ENCODE assay signal across 1 cellular context in genomic region chr2:10448646-10449480, GRCh38.
TF ChIP-seq lines count a peak whose summit lies in the region.

No MANE protein-coding gene starts in this region.

TF ChIP-seq in HepG2, 621 proteins besides CTCF, POLR2A, EP300 and RAD21 (continued from another document and continues in another):
- TF ChIP-seq ATF6 (CRISPR knock-in tag; conservative IDR thresholded peaks at IDR 0.05) (no peak), HOXA5 (CRISPR knock-in tag; IDR thresholded peaks at IDR 0.05) (peak; percentile 83; the same call in 1 of the 2 replicates), MBNL3 (CRISPR knock-in tag; conservative IDR thresholded peaks at IDR 0.05) (no peak), CERS6 (CRISPR knock-in tag; IDR thresholded peaks at IDR 0.05) (peak; percentile 98), CHD4 (IDR thresholded peaks at IDR 0.05; ENCODE audit: borderline replicate concordance, low read length) (no peak), ZNF674 (CRISPR knock-in tag; IDR thresholded peaks at IDR 0.05; ENCODE audit: low read depth) (peak; percentile 99), KLF6 (CRISPR knock-in tag; IDR thresholded peaks at IDR 0.05) (peak; percentile 99), RXRA (CRISPR knock-in tag; IDR thresholded peaks at IDR 0.05) (peak; percentile 84; the same call in 1 of the 2 replicates), ZNF33A (CRISPR knock-in tag; IDR thresholded peaks at IDR 0.05; ENCODE audit: borderline replicate concordance) (0 out of 2 replicates have a peak, but pooled peaks have one; percentile 50), SIN3A (IDR thresholded peaks at IDR 0.05; ENCODE audit: borderline replicate concordance, low read depth, low read length) (peak; percentile 76; the same call in 1 of the 2 replicates), AKAP8 (CRISPR knock-in tag; IDR thresholded peaks at IDR 0.05) (peak; percentile 93), THYN1 (CRISPR knock-in tag; IDR thresholded peaks at IDR 0.05; ENCODE audit: borderline replicate concordance, low read depth) (0 out of 2 replicates have a peak, but pooled peaks have one; percentile 87), KMT2B (CRISPR knock-in tag; IDR thresholded peaks at IDR 0.05) (peak; percentile 90), MTERF4 (CRISPR knock-in tag; IDR thresholded peaks at IDR 0.05) (peak; percentile 93), E2F5 (CRISPR knock-in tag; conservative IDR thresholded peaks at IDR 0.05) (peak; percentile 76), ZNF781 (CRISPR knock-in tag; IDR thresholded peaks at IDR 0.05; ENCODE audit: borderline replicate concordance, not compliant biosample characterization) (peak; percentile 100), NCOA2 (CRISPR knock-in tag; IDR thresholded peaks at IDR 0.05) (peak; percentile 82), MEIS1 (CRISPR knock-in tag; IDR thresholded peaks at IDR 0.05; ENCODE audit: borderline replicate concordance) (peak; percentile 98), ZNF350 (CRISPR knock-in tag; IDR thresholded peaks at IDR 0.05; ENCODE audit: borderline replicate concordance, low read depth) (peak; percentile 98), ZNF552 (CRISPR knock-in tag; IDR thresholded peaks at IDR 0.05; ENCODE audit: borderline replicate concordance) (peak; percentile 99), MED13 (CRISPR knock-in tag; IDR thresholded peaks at IDR 0.05) (peak; percentile 95), RBM39 (IDR thresholded peaks at IDR 0.05; ENCODE audit: low read depth, low read length, poor library complexity, severe bottlenecking) (peak; percentile 93), ZNF749 (CRISPR knock-in tag; IDR thresholded peaks at IDR 0.05; ENCODE audit: borderline replicate concordance) (peak; percentile 99), GATAD1 (CRISPR knock-in tag; IDR thresholded peaks at IDR 0.05) (peak; percentile 80), ZFP62 (CRISPR knock-in tag; IDR thresholded peaks at IDR 0.05) (no peak), FOXO1 (CRISPR knock-in tag; IDR thresholded peaks at IDR 0.05) (peak; percentile 86), HBP1 (CRISPR knock-in tag; IDR thresholded peaks at IDR 0.05; ENCODE audit: low read depth) (peak; percentile 97), HOXA9 (CRISPR knock-in tag; IDR thresholded peaks at IDR 0.05; ENCODE audit: borderline replicate concordance) (peak; percentile 99), FOXK1 (CRISPR knock-in tag; IDR thresholded peaks at IDR 0.05; ENCODE audit: borderline replicate concordance, low read depth) (peak; percentile 34; the same call in 1 of the 2 replicates), STAT6 (CRISPR knock-in tag; IDR thresholded peaks at IDR 0.05; ENCODE audit: borderline replicate concordance) (peak; percentile 88; the same call in 1 of the 2 replicates), CCDC6 (CRISPR knock-in tag; IDR thresholded peaks at IDR 0.05) (peak; percentile 100), HNRNPK (IDR thresholded peaks at IDR 0.05; ENCODE audit: low read depth, low read length, poor library complexity, severe bottlenecking) (peak; percentile 82), ZFP36L2 (CRISPR knock-in tag; IDR thresholded peaks at IDR 0.05) (peak; percentile 90; the same call in 1 of the 2 replicates), RBAK (CRISPR knock-in tag; IDR thresholded peaks at IDR 0.05) (peak; percentile 79; the same call in 1 of the 2 replicates), ZFX (CRISPR knock-in tag; IDR thresholded peaks at IDR 0.05; ENCODE audit: low read depth) (peak; percentile 85), YEATS4 (CRISPR knock-in tag; IDR thresholded peaks at IDR 0.05; ENCODE audit: borderline replicate concordance) (peak; percentile 97), REXO4 (CRISPR knock-in tag; IDR thresholded peaks at IDR 0.05; ENCODE audit: borderline replicate concordance) (peak; percentile 97), ZNF740 (CRISPR knock-in tag; IDR thresholded peaks at IDR 0.05) (no peak), ZNF546 (CRISPR knock-in tag; conservative IDR thresholded peaks at IDR 0.05) (peak; percentile 92), MXD1 (CRISPR knock-in tag; IDR thresholded peaks at IDR 0.05) (peak; percentile 100), ESRRA (CRISPR knock-in tag; IDR thresholded peaks at IDR 0.05; ENCODE audit: low read depth) (peak; percentile 91), BCLAF1 (IDR thresholded peaks at IDR 0.05) (no peak), CENPBD1 (CRISPR knock-in tag; IDR thresholded peaks at IDR 0.05; ENCODE audit: borderline replicate concordance, low read depth) (peak; percentile 75; the same call in 1 of the 2 replicates), ZNF17 (CRISPR knock-in tag; IDR thresholded peaks at IDR 0.05) (no peak; the same call in 1 of the 2 replicates), SPEN (CRISPR knock-in tag; IDR thresholded peaks at IDR 0.05; ENCODE audit: low read depth) (peak; percentile 97), NR3C1 (CRISPR knock-in tag; IDR thresholded peaks at IDR 0.05) (no peak), ZFY (CRISPR knock-in tag; IDR thresholded peaks at IDR 0.05) (peak; percentile 90), STAT5B (CRISPR knock-in tag; IDR thresholded peaks at IDR 0.05) (peak; percentile 98), SIX4 (CRISPR knock-in tag; IDR thresholded peaks at IDR 0.05) (peak; percentile 80), EEA1 (CRISPR knock-in tag; IDR thresholded peaks at IDR 0.05; ENCODE audit: borderline replicate concordance) (peak; percentile 100), KDM1A (CRISPR knock-in tag; IDR thresholded peaks at IDR 0.05) (0 out of 2 replicates have a peak, but pooled peaks have one; percentile 46), PHF20 (CRISPR knock-in tag; IDR thresholded peaks at IDR 0.05) (peak; percentile 76), HNRNPUL1 (IDR thresholded peaks at IDR 0.05; ENCODE audit: low read depth, low read length) (no peak), ZNF574 (CRISPR knock-in tag; IDR thresholded peaks at IDR 0.05) (peak; percentile 94), NFRKB (IDR thresholded peaks at IDR 0.05) (no peak)
